8 cellular contexts compared by ENCODE assay signal in the genomic region with DNA sequence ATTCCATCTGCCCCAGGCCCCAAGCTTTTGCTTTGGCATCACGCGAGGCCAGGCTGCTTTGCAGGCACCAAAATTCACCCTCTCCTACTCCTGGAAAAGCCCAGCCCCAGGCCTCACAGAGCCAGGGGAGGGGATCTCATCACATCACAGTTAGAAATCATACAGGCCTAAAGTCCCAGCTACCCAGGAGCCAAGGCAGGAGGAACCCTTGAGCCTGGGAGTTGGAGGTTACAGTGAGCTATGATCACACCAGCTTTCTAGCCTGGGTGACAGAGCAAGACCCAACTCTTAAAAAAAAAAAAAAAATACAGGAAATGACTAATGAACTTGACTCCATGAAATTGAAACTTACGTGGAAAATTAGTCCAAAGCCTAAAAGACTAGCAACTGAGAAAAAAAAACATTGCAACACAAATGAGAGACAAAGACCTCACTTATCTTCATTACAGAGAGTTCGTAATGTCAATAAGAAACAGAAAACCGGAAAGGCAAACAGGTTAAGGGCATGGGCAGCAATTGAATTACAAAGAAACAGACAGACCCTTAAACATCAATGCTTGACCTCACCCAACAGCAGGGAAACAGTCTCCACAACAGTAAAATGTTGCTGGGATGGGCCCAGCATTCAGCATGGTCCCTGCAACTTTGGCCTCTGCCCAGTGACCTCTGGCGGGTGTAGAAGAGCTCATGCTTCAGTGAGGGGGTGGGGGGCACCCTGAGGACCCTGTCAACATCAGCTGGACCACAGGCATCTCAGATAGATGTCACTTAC.
DNase-seq lines count a peak whose midpoint lies in the region; ATAC-seq and TF ChIP-seq lines count a peak whose summit lies in the region.

No MANE protein-coding gene starts in this region.

- H3K9me3 ChIP-seq in PC-3 (ENCODE audit: low read length) (no peaks in the 10 kb centered on the region), parathyroid adenoma (ENCODE audit: control insufficient read depth, low read length) (no peaks in the 10 kb centered on the region)

- H3K4me3 ChIP-seq in PC-3 (ENCODE audit: low read length) (no peak overlapping the region), parathyroid adenoma (ENCODE audit: low read depth, low read length) (no peak overlapping the region)

- H4K20me1 ChIP-seq in PC-3 (ENCODE audit: low read length): no peaks in the 10 kb centered on the region

- POLR2A ChIA-PET in PC-3 (lab: Charles Lee; ENCODE audit: unreplicated experiment): no interaction called here

- CTCF ChIA-PET in PC-3 (lab: Charles Lee): no interaction called here

- DNase-seq in H4 (ENCODE audit: low spot score): peak; percentile 76
- peak; percentile 55 for DNase-seq in PC-3
- peak; percentile 39 for DNase-seq in epithelial cell of prostate (ENCODE audit: low read depth, low spot score)
- DNase-seq in GM19238 (ENCODE audit: insufficient read length, low spot score): no peak
- no peak for DNase-seq in effector CD8-positive, alpha-beta T cell (lab: John Stamatoyannopoulos, UW)

- peak; percentile 62 for ATAC-seq in PC-3
- no peak for ATAC-seq in HG02759 (IDR thresholded peaks at IDR 0.05; ENCODE audit: unreplicated experiment)
- ATAC-seq in HG03520 (IDR thresholded peaks at IDR 0.05; ENCODE audit: unreplicated experiment): no peak

- peak overlapping the region; percentile 23 for H3K4me2 ChIP-seq in PC-3 (ENCODE audit: low read length)
- no peak overlapping the region for H3K4me2 ChIP-seq in parathyroid adenoma (ENCODE audit: low read length)

- peak overlapping the region; percentile 24; the same call in 1 of the 2 replicates for H2AFZ ChIP-seq in PC-3 (ENCODE audit: low read length)
- no peak overlapping the region for H2AFZ ChIP-seq in parathyroid adenoma

- intact Hi-C loops in PC-3 (cut with micrococcal nuclease): no loop called here

- H3K27me3 ChIP-seq in PC-3 (ENCODE audit: low read length) (no peaks in the 10 kb centered on the region), parathyroid adenoma (ENCODE audit: control insufficient read depth, insufficient read depth, low read length) (no peaks in the 10 kb centered on the region)

- TF ChIP-seq CTCF in PC-3 (conservative IDR thresholded peaks at IDR 0.05; ENCODE audit: low read depth, low read length): no peak
- TF ChIP-seq CTCF in parathyroid adenoma (IDR thresholded peaks at IDR 0.05): no peak

- no peaks in the 10 kb centered on the region for H3K79me2 ChIP-seq in PC-3 (ENCODE audit: low read length)
- H3K79me2 ChIP-seq in parathyroid adenoma: no peaks in the 10 kb centered on the region

- no TSS peak for BruUV-seq in PC-3 (replicated peaks; lab: Mats Ljungman, UMichigan)

- H3K4me1 ChIP-seq in PC-3 (ENCODE audit: insufficient read depth, low read length): peaks cover 13% of the 10 kb centered on the region
- no peaks in the 10 kb centered on the region for H3K4me1 ChIP-seq in parathyroid adenoma

- no peaks in the 10 kb centered on the region for H3F3A ChIP-seq in PC-3 (ENCODE audit: low read length, unreplicated experiment)

- H3K27ac ChIP-seq in PC-3 (ENCODE audit: low read length) (peak overlapping the region; percentile 53), epithelial cell of prostate (peak overlapping the region; percentile 83), parathyroid adenoma (peak overlapping the region; percentile 24)

- H3K36me3 ChIP-seq in PC-3 (ENCODE audit: low read depth, low read length) (no peaks in the 10 kb centered on the region), parathyroid adenoma (ENCODE audit: control insufficient read depth, insufficient read depth, low read length) (no peaks in the 10 kb centered on the region)

- H3K9me2 ChIP-seq in PC-3 (replicated peaks; ENCODE audit: low read length): no peaks in the 10 kb centered on the region

- H3K9ac ChIP-seq in PC-3 (ENCODE audit: low read length) (0 out of 2 replicates have a peak overlapping the region, but pooled peaks have one; percentile 16), parathyroid adenoma (no peak overlapping the region)

Comparison
In these comparisons a context has a peak if more than half of its experiments do, and no peak if none do; other contexts are left out.
1. DNase-seq: peak in H4 (single experiment), PC-3 (single experiment) and epithelial cell of prostate (single experiment); none in GM19238 (single experiment) and effector CD8-positive, alpha-beta T cell (single experiment).
2. H3K27ac ChIP-seq: peak in every context shown above with its lines; median percentile 83 in epithelial cell of prostate; 53 in PC-3; 24 in parathyroid adenoma.